In genomic region chr14:102295301-102295700, GRCh38 we compare ENCODE assay signal across 17 cellular contexts. TPM values are rescaled to one million over a fixed set of nuclear protein-coding genes. Genes with fewer than 3 reads are reported as not detected.
DNase-seq lines count a peak whose midpoint lies in the region; ATAC-seq, FAIRE-seq and TF ChIP-seq lines count a peak whose summit lies in the region.
"Had no signal": no experiment of that assay in that cellular context is flagged by ENCODE, and none has a peak within 500 bp of the region (broad histone marks: within the 10 kb centered on the region; RNA-seq: fewer than 3 reads in every experiment).

No MANE protein-coding gene starts in this region.

- no peak overlapping the region for H4K91ac ChIP-seq in IMR-90 (ENCODE audit: insufficient read depth, low read depth, low read length)

- ATAC-seq in IMR-90 (ENCODE audit: low read depth) (no peak), HG03521 (IDR thresholded peaks at IDR 0.05; ENCODE audit: unreplicated experiment) (no peak), GM19035 (IDR thresholded peaks at IDR 0.05; ENCODE audit: unreplicated experiment) (no peak)
- ATAC-seq: activated CD8-positive, alpha-beta T cell treated with anti-CD3 and anti-CD28 coated beads, Interleukin-2, amount 10 ng/mL, durations not matched to agents 7 days and 5 days; natural killer cell had no signal

- dilution Hi-C loops in IMR-90 (cut with HindIII; ENCODE audit: low sequenced_read_pairs, unreplicated experiment) = no loop called here

- FAIRE-seq in bronchial epithelial cell (lab: Jason Lieb, UNC) (no peak), kidney (lab: Jason Lieb, UNC) (no peak)

- H4K5ac ChIP-seq in IMR-90 (ENCODE audit: low read depth, low read length) = peak overlapping the region; percentile 36; the same call in 1 of the 2 replicates

- H3K18ac ChIP-seq in IMR-90 (ENCODE audit: low read depth, low read length) = peak overlapping the region; percentile 23; the same call in 1 of the 2 replicates

- no peaks in the 10 kb centered on the region for H3K9me1 ChIP-seq in IMR-90 (ENCODE audit: insufficient read depth, low read length)

- H3K4me3 ChIP-seq in IMR-90 (ENCODE audit: insufficient read depth, low read depth, low read length) = no peak overlapping the region
- no peak overlapping the region for H3K4me3 ChIP-seq in bronchial epithelial cell (ENCODE audit: low read depth, low read length)
- no peak overlapping the region for H3K4me3 ChIP-seq in kidney (ENCODE audit: low read length in 2 of 2)
- H3K4me3 ChIP-seq: upper lobe of left lung had no signal

- no peak for TF ChIP-seq RAD21 in IMR-90 (IDR thresholded peaks at IDR 0.05; ENCODE audit: low read length)

- no peak overlapping the region for H3K56ac ChIP-seq in IMR-90 (ENCODE audit: extremely low read depth, insufficient read depth, low read length)

- H3K27ac ChIP-seq in IMR-90 (ENCODE audit: insufficient read depth, low read length) (no peak overlapping the region), kidney (ENCODE audit: low read depth in 2 of 2, low read length in 2 of 2) (no peak overlapping the region)
- H3K27ac ChIP-seq: HL-60, upper lobe of left lung had no signal

- no peaks in the 10 kb centered on the region for H3K27me3 ChIP-seq in IMR-90 (ENCODE audit: control insufficient read depth, insufficient read depth, low read length)
- H3K27me3 ChIP-seq in bronchial epithelial cell (ENCODE audit: control insufficient read depth, insufficient read depth, low read length) = no peaks in the 10 kb centered on the region
- H3K27me3 ChIP-seq: upper lobe of left lung had no signal

- H2AK5ac ChIP-seq in IMR-90 (ENCODE audit: low read depth, low read length) = no peak overlapping the region

- CTCF ChIA-PET in IMR-90 (lab: Yijun Ruan, JAX) = interaction anchor here (0.9 to 1.3 kb wide), 2 partner anchors 14 to 19 kb away, joined by 3 to 5 read pairs; no protein-coding TSS in a partner anchor

- H4K8ac ChIP-seq in IMR-90 (ENCODE audit: low read depth in 2 of 2, low read length in 2 of 2) = peak overlapping the region in 1 of 2 experiments; percentile 5; a peak in 1 of 4 replicates

- H3K9me3 ChIP-seq in IMR-90 (ENCODE audit: control insufficient read depth, insufficient read depth, low read length) (no peaks in the 10 kb centered on the region), kidney (ENCODE audit: control insufficient read depth in 1 of 2, low read length in 2 of 2) (no peaks in the 10 kb centered on the region)
- H3K9me3 ChIP-seq: upper lobe of left lung had no signal

- H2BK120ac ChIP-seq in IMR-90 (ENCODE audit: low read depth, low read length) = no peak overlapping the region

- no peak overlapping the region for H2AK9ac ChIP-seq in IMR-90 (replicated peaks; ENCODE audit: low read depth, low read length, poor library complexity)

- no peak overlapping the region for H3K23ac ChIP-seq in IMR-90 (ENCODE audit: low read depth, low read length)

- DNase-seq in AG20443 (ENCODE audit: low spot score) (peak; percentile 40), IMR-90 (peak; percentile 41), bronchial epithelial cell (ENCODE audit: low read depth) (peak; percentile 29), kidney (no peak), NCI-H1694 (lab: John Stamatoyannopoulos, UW) (no peak), NCI-H1092 treated with DMSO at 0.1 percent for 48 hours (lab: John Stamatoyannopoulos, UW) (no peak)
- DNase-seq: activated CD8-positive, alpha-beta T cell treated with anti-CD3 and anti-CD28 coated beads, Interleukin-2, amount 10 ng/mL, durations not matched to agents 7 days and 5 days; amniotic stem cell; DMS79; natural killer cell; NCI-H1436; SHP77 treated with DMSO at 0.1 percent for 48 hours; stimulated activated CD4-positive, alpha-beta T cell treated with anti-CD3 and anti-CD28 coated beads, Interleukin-2, amount 100 ng/mL, for 48 hours; upper lobe of left lung had no signal

- intact Hi-C loops in IMR-90 (cut with micrococcal nuclease) = no loop called here
- intact Hi-C loops in kidney (cut with DNase I) = no loop called here

- POLR2A ChIA-PET in IMR-90 (lab: Charles Lee; ENCODE audit: unreplicated experiment) = no interaction called here

- no peak for TF ChIP-seq POLR2A in IMR-90 (IDR thresholded peaks at IDR 0.05; ENCODE audit: low read depth, low read length)

- no peak overlapping the region for H2BK20ac ChIP-seq in IMR-90 (ENCODE audit: low read depth, low read length)

- no peak overlapping the region for H3K4ac ChIP-seq in IMR-90 (ENCODE audit: low read depth, low read length)

- H4K20me1 ChIP-seq in IMR-90 (ENCODE audit: insufficient read depth, low read length) = no peaks in the 10 kb centered on the region

- WGBS in IMR-90 (ENCODE audit: extremely low coverage in 2 of 2, insufficient read length in 1 of 2), 2 experiments = no CpG with 5 or more reads among the region's 3 CpGs

- H3K79me1 ChIP-seq in IMR-90 (ENCODE audit: low read depth in 1 of 2, low read length in 2 of 2) = peaks cover 0 to 4% of the 10 kb centered on the region in 2 experiments; a peak in 2 of 4 replicates

- in situ Hi-C loops in IMR-90 (cut with MboI; ENCODE audit: low sequenced_read_pairs) = no loop called here

- H3K36me3 ChIP-seq in IMR-90 (ENCODE audit: control insufficient read depth, insufficient read depth, low read length) = no peaks in the 10 kb centered on the region
- H3K36me3 ChIP-seq in bronchial epithelial cell (ENCODE audit: control insufficient read depth, insufficient read depth, low read length) = no peaks in the 10 kb centered on the region
- no peaks in the 10 kb centered on the region for H3K36me3 ChIP-seq in kidney (ENCODE audit: control insufficient read depth in 1 of 2, insufficient read depth in 2 of 2, low read length in 2 of 2)
- H3K36me3 ChIP-seq: upper lobe of left lung had no signal

- H3K9ac ChIP-seq in IMR-90 (ENCODE audit: low read depth, low read length) (no peak overlapping the region), kidney (ENCODE audit: low read length in 2 of 2) (no peak overlapping the region)

- no peak overlapping the region for H2AFZ ChIP-seq in IMR-90 (replicated peaks; ENCODE audit: low read length, poor library complexity)

- H3K4me1 ChIP-seq in IMR-90 (ENCODE audit: control insufficient read depth, insufficient read depth, low read length) (peaks cover 7% of the 10 kb centered on the region; the same call in 1 of the 2 replicates), kidney (ENCODE audit: control insufficient read depth in 1 of 2, insufficient read depth in 1 of 2, low read depth in 1 of 2, low read length in 2 of 2) (no peaks in the 10 kb centered on the region)
- H3K4me1 ChIP-seq: upper lobe of left lung had no signal

- no TSS peak for BruUV-seq in IMR-90 (replicated peaks; lab: Mats Ljungman, UMichigan)

- no peak overlapping the region for H3K14ac ChIP-seq in IMR-90 (replicated peaks; ENCODE audit: low read depth, low read length)

- H2BK15ac ChIP-seq in IMR-90 (ENCODE audit: low read depth, low read length) = no peak overlapping the region

- H2BK5ac ChIP-seq in IMR-90 (ENCODE audit: low read depth, low read length, poor library complexity, severe bottlenecking) = peak overlapping the region; percentile 72

- H3K4me2 ChIP-seq in IMR-90 (ENCODE audit: low read depth, low read length) = peak overlapping the region; percentile 74; the same call in 1 of the 2 replicates

- TF ChIP-seq CTCF in IMR-90 (conservative IDR thresholded peaks at IDR 0.05; ENCODE audit: low read depth, low read length) = peak; percentile 38
- peak; percentile 5 for TF ChIP-seq CTCF in bronchial epithelial cell (IDR thresholded peaks at IDR 0.05; ENCODE audit: insufficient read depth, low read length, severe bottlenecking)
- peak; percentile 4 for TF ChIP-seq CTCF in kidney (IDR thresholded peaks at IDR 0.05; ENCODE audit: borderline replicate concordance, extremely low read depth, insufficient read depth)

TF ChIP-seq in IMR-90, 13 proteins besides CTCF, POLR2A, EP300 and RAD21:
- TF ChIP-seq MAFK (IDR thresholded peaks at IDR 0.05; ENCODE audit: low read depth, low read length) (0 out of 2 replicates have a peak, but pooled peaks have one; percentile 5), USF2 (IDR thresholded peaks at IDR 0.05; ENCODE audit: low read depth, low read length) (no peak), SMC3 (IDR thresholded peaks at IDR 0.05; ENCODE audit: low read depth, low read length) (peak; percentile 32; the same call in 1 of the 2 replicates)

RNA-seq across cellular contexts. Expression of gene MOK, which starts 9.7 kb away (rescaled TPM):
- 16.8 and 24.4 TPM in 2 replicates for total RNA-seq in IMR-90 (2012; rRNA removed)
- 48.1 and 48.5 TPM in 2 replicates for polyA plus RNA-seq in IMR-90 (2012; rRNA removed)
- polyA plus RNA-seq in IMR-90 (2012; cell fraction: cytosol; rRNA removed) = 22.5 and 28.2 TPM in 2 replicates
- 188 and 260 TPM in 2 replicates for polyA plus RNA-seq in IMR-90 (2012; cell fraction: nucleus; rRNA removed; ENCODE audit: low replicate concordance)
- total RNA-seq in bronchial epithelial cell = 3.2 and 4.0 TPM in 2 replicates
- 32.7 TPM for total RNA-seq in kidney
- 20.4 TPM for polyA plus RNA-seq in kidney (ENCODE audit: insufficient read depth, low read depth, low replicate concordance)

RNA-seq across cellular contexts. Expression of gene ZNF839, which starts 24.2 kb away (rescaled TPM):
- total RNA-seq in IMR-90 (2012; rRNA removed) (5.7 and 6.4 TPM in 2 replicates), bronchial epithelial cell (8.2 and 9.7 TPM in 2 replicates), kidney (15.8 TPM)
- polyA plus RNA-seq in IMR-90 (2012; rRNA removed) (9.8 and 10.7 TPM in 2 replicates), kidney (ENCODE audit: insufficient read depth, low read depth, low replicate concordance) (7.8 TPM)
- 4.8 and 5.5 TPM in 2 replicates for polyA plus RNA-seq in IMR-90 (2012; cell fraction: cytosol; rRNA removed)
- 42.8 and 49.8 TPM in 2 replicates for polyA plus RNA-seq in IMR-90 (2012; cell fraction: nucleus; rRNA removed; ENCODE audit: low replicate concordance)

Comparison
In these comparisons a context has a peak if more than half of its experiments do, and no peak if none do; other contexts are left out.
1. DNase-seq: peak in AG20443 (single experiment), IMR-90 (single experiment) and bronchial epithelial cell (single experiment); none in kidney (single experiment), NCI-H1694 (single experiment) and NCI-H1092 treated with DMSO at 0.1 percent for 48 hours (single experiment).
2. Peak in every context shown above with its lines, with median percentiles within 50 percentile points of each other: CTCF ChIP-seq.